15 cellular contexts compared by ENCODE assay signal in genomic region chr1:185594786-185595410, GRCh38.
DNase-seq lines count a peak whose midpoint lies in the region; ATAC-seq and TF ChIP-seq lines count a peak whose summit lies in the region.
"Had no signal": no experiment of that assay in that cellular context is flagged by ENCODE, and none has a peak within 500 bp of the region (broad histone marks: within the 10 kb centered on the region; RNA-seq: fewer than 3 reads in every experiment).

No MANE protein-coding gene starts in this region.

- no peak overlapping the region for H3K4me3 Mint-ChIP-seq in activated naive CD8-positive, alpha-beta T cell treated with anti-CD3 and anti-CD28 coated beads, Interleukin-2, amount 10 ng/mL, durations not matched to agents 7 days and 5 days
- no peak overlapping the region for H3K4me3 Mint-ChIP-seq in activated naive CD8-positive, alpha-beta T cell treated with anti-CD3 and anti-CD28 coated beads for 36 hours
- H3K4me3 Mint-ChIP-seq: activated CD4-positive, alpha-beta T cell treated with anti-CD3 and anti-CD28 coated beads, Interleukin-2, amount 10 ng/mL, durations not matched to agents 24 days and 14 days; activated naive CD8-positive, alpha-beta T cell; activated T-cell treated with anti-CD3 and anti-CD28 coated beads, Interleukin-2, amount 50 U/mL, for 24 hours; GM23338 had no signal

- peak overlapping the region; percentile 10 for H2AFZ ChIP-seq in hepatocyte
- H2AFZ ChIP-seq: GM23338 had no signal

- no peak for TF ChIP-seq EP300 in stomach (IDR thresholded peaks at IDR 0.05)

- peak overlapping the region; percentile 36; the same call in 1 of the 2 replicates for H3K4me3 ChIP-seq in SK-N-MC
- H3K4me3 ChIP-seq in hepatocyte, result no peak overlapping the region
- no peak overlapping the region for H3K4me3 ChIP-seq in stomach
- H3K4me3 ChIP-seq: GM23338, transverse colon had no signal

- H3K4me1 ChIP-seq in hepatocyte (ENCODE audit: insufficient read depth) (peaks cover 19% of the 10 kb centered on the region), stomach (peaks cover 0 to 17% (median 2%) of the 10 kb centered on the region in 4 donors)

- H3K9me2 ChIP-seq in hepatocyte (replicated peaks; ENCODE audit: insufficient read depth), result no peaks in the 10 kb centered on the region

- H3K9ac ChIP-seq in SK-N-MC (ENCODE audit: insufficient read length), result no peak overlapping the region

- WGBS in hepatocyte (ENCODE audit: low lambda C conversion rate, missing lambda C conversion rate), result 23% methylated on average over 3 of the region's 3 CpGs
- 45 to 67% (median 57%) methylated on average over 3 of the region's 3 CpGs for WGBS in stomach, 5 donors

- POLR2A ChIA-PET in activated naive CD8-positive, alpha-beta T cell treated with anti-CD3 and anti-CD28 coated beads, Interleukin-2, amount 10 ng/mL, durations not matched to agents 7 days and 5 days (lab: Charles Lee), result interaction anchor here (2.3 kb wide), 1 partner anchor 278 kb away, joined by 15 read pairs; the partner anchor contains the start of gene IVNS1ABP

- DNase-seq in activated naive CD8-positive, alpha-beta T cell treated with anti-CD3 and anti-CD28 coated beads, Interleukin-2, amount 10 ng/mL, durations not matched to agents 7 days and 5 days, result no peak
- DNase-seq in activated naive CD8-positive, alpha-beta T cell treated with anti-CD3 and anti-CD28 coated beads for 36 hours, result no peak
- DNase-seq in SK-N-MC (ENCODE audit: low read depth, low spot score) (peak; percentile 75), hepatocyte (ENCODE audit: low spot score) (no peak), stomach (no peak), NCI-H1694 treated with DMSO at 0.1 percent for 48 hours (lab: John Stamatoyannopoulos, UW) (no peak), NCI-H128 (lab: John Stamatoyannopoulos, UW; ENCODE audit: unreplicated experiment) (no peak)
- DNase-seq: activated CD4-positive, alpha-beta T cell treated with anti-CD3 and anti-CD28 coated beads, Interleukin-2, amount 10 ng/mL, durations not matched to agents 24 days and 14 days; activated T-cell treated with anti-CD3 and anti-CD28 coated beads, Interleukin-2, amount 50 U/mL, for 24 hours; stimulated activated CD4-positive, alpha-beta T cell treated with anti-CD3 and anti-CD28 coated beads, Interleukin-4, amount 100 ng/mL, for 4 hours; T-helper 9 cell had no signal

- H3K79me2 ChIP-seq in hepatocyte, result no peaks in the 10 kb centered on the region

- no peaks in the 10 kb centered on the region for H3K9me3 ChIP-seq in SK-N-MC (ENCODE audit: low read depth, low read length)
- no peaks in the 10 kb centered on the region for H3K9me3 ChIP-seq in hepatocyte (ENCODE audit: low read depth)
- no peaks in the 10 kb centered on the region for H3K9me3 ChIP-seq in stomach
- H3K9me3 ChIP-seq: transverse colon had no signal

- no peak for TF ChIP-seq POLR2A in stomach (IDR thresholded peaks at IDR 0.05)

- intact Hi-C loops in stomach (cut with DNase I; ENCODE audit: low total_unique reads), result no loop called here

- H3K4me2 ChIP-seq in hepatocyte, result peak overlapping the region; percentile 25
- H3K4me2 ChIP-seq: GM23338 had no signal

- peaks cover 7% of the 10 kb centered on the region for H3K9me3 Mint-ChIP-seq in activated naive CD8-positive, alpha-beta T cell treated with anti-CD3 and anti-CD28 coated beads, Interleukin-2, amount 10 ng/mL, durations not matched to agents 7 days and 5 days
- H3K9me3 Mint-ChIP-seq in activated naive CD8-positive, alpha-beta T cell treated with anti-CD3 and anti-CD28 coated beads for 36 hours, result peaks cover 4% of the 10 kb centered on the region
- H3K9me3 Mint-ChIP-seq: GM23338 had no signal

- no peaks in the 10 kb centered on the region for H4K20me1 ChIP-seq in hepatocyte (ENCODE audit: insufficient read depth, poor library complexity, severe bottlenecking)

- no peak for ATAC-seq in activated naive CD8-positive, alpha-beta T cell treated with anti-CD3 and anti-CD28 coated beads, Interleukin-2, amount 10 ng/mL, durations not matched to agents 7 days and 5 days (ENCODE audit: low read depth)
- ATAC-seq in HG02571 (IDR thresholded peaks at IDR 0.05; ENCODE audit: unreplicated experiment), result no peak

- peaks cover 18% of the 10 kb centered on the region for H3K36me3 Mint-ChIP-seq in activated naive CD8-positive, alpha-beta T cell treated with anti-CD3 and anti-CD28 coated beads, Interleukin-2, amount 10 ng/mL, durations not matched to agents 7 days and 5 days
- no peaks in the 10 kb centered on the region for H3K36me3 Mint-ChIP-seq in activated naive CD8-positive, alpha-beta T cell treated with anti-CD3 and anti-CD28 coated beads for 36 hours
- H3K36me3 Mint-ChIP-seq: activated naive CD8-positive, alpha-beta T cell had no signal

- H3K27ac ChIP-seq in SK-N-MC (peak overlapping the region; percentile 66; the same call in 1 of the 2 replicates), hepatocyte (peak overlapping the region; percentile 18), stomach (peak overlapping the region; percentile 9 to 75 (median 31))
- H3K27ac ChIP-seq: transverse colon had no signal

- H3K36me3 ChIP-seq in SK-N-MC (ENCODE audit: insufficient read depth, low read length) (no peaks in the 10 kb centered on the region), hepatocyte (replicated peaks; ENCODE audit: insufficient read depth, low read depth) (no peaks in the 10 kb centered on the region), stomach (no peaks in the 10 kb centered on the region)
- H3K36me3 ChIP-seq: transverse colon had no signal

- no peaks in the 10 kb centered on the region for H3K27me3 Mint-ChIP-seq in activated naive CD8-positive, alpha-beta T cell treated with anti-CD3 and anti-CD28 coated beads, Interleukin-2, amount 10 ng/mL, durations not matched to agents 7 days and 5 days
- no peaks in the 10 kb centered on the region for H3K27me3 Mint-ChIP-seq in activated naive CD8-positive, alpha-beta T cell treated with anti-CD3 and anti-CD28 coated beads for 36 hours
- H3K27me3 Mint-ChIP-seq: activated CD4-positive, alpha-beta T cell treated with anti-CD3 and anti-CD28 coated beads, Interleukin-2, amount 10 ng/mL, durations not matched to agents 24 days and 14 days; activated naive CD8-positive, alpha-beta T cell; activated T-cell treated with anti-CD3 and anti-CD28 coated beads, Interleukin-2, amount 50 U/mL, for 24 hours had no signal

- peak overlapping the region; percentile 3 for H3K27ac Mint-ChIP-seq in activated naive CD8-positive, alpha-beta T cell treated with anti-CD3 and anti-CD28 coated beads, Interleukin-2, amount 10 ng/mL, durations not matched to agents 7 days and 5 days
- H3K27ac Mint-ChIP-seq in activated naive CD8-positive, alpha-beta T cell treated with anti-CD3 and anti-CD28 coated beads for 36 hours, result no peak overlapping the region
- H3K27ac Mint-ChIP-seq: activated CD4-positive, alpha-beta T cell treated with anti-CD3 and anti-CD28 coated beads, Interleukin-2, amount 10 ng/mL, durations not matched to agents 24 days and 14 days; activated naive CD8-positive, alpha-beta T cell; activated T-cell treated with anti-CD3 and anti-CD28 coated beads, Interleukin-2, amount 50 U/mL, for 24 hours; GM23338 had no signal

- H3K4me1 Mint-ChIP-seq in activated naive CD8-positive, alpha-beta T cell treated with anti-CD3 and anti-CD28 coated beads, Interleukin-2, amount 10 ng/mL, durations not matched to agents 7 days and 5 days, result peaks cover 23% of the 10 kb centered on the region
- peaks cover 15% of the 10 kb centered on the region for H3K4me1 Mint-ChIP-seq in activated naive CD8-positive, alpha-beta T cell treated with anti-CD3 and anti-CD28 coated beads for 36 hours

- no peaks in the 10 kb centered on the region for H3K27me3 ChIP-seq in hepatocyte
- no peaks in the 10 kb centered on the region for H3K27me3 ChIP-seq in stomach
- H3K27me3 ChIP-seq: transverse colon had no signal

- TF ChIP-seq CTCF in hepatocyte (IDR thresholded peaks at IDR 0.05; ENCODE audit: poor library complexity), result no peak
- no peak for TF ChIP-seq CTCF in stomach (IDR thresholded peaks at IDR 0.05)
